ENCODE assay signal across 7 cellular contexts in the genomic region with DNA sequence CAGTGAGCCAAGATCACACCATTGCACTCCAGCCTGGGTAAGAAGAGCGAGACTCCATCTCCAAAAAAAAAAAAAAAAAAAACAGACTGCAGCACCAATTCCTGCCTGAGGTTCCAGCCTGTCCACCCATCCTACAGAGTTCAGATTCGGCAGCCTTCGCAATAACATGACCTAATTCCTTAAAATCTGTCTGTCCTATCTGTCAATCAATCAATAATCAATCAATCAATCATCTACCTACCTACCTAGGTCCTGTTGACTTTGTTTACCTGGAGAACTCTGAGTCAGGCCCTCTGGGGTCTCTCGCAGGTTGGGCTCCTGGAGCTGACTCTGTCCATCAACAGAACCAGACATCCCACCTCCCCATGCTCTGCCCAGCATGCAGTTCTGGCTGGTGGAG.
"Had no signal": no experiment of that assay in that cellular context is flagged by ENCODE, and none has a peak within 500 bp of the region (broad histone marks: within the 10 kb centered on the region; RNA-seq: fewer than 3 reads in every experiment).

No MANE protein-coding gene starts in this region.

- H3K27ac Mint-ChIP-seq: GM23338, HFFc6 had no signal

- ATAC-seq: GM23338, HepG2 had no signal

- H3K36me3 Mint-ChIP-seq: IgD-negative memory B cell had no signal

- H3K27ac ChIP-seq: HL-60 had no signal

- H3K4me2 ChIP-seq: GM23338 had no signal

- H2AFZ ChIP-seq: GM23338 had no signal

- DNase-seq: H9, HCEC 1CT, HFFc6 had no signal

- H3K4me3 ChIP-seq: GM23338 had no signal

- H3K9me3 Mint-ChIP-seq: GM23338, H9, HFFc6, IgD-negative memory B cell had no signal

- H3K4me3 Mint-ChIP-seq: GM23338, H9, HFFc6, IgD-negative memory B cell had no signal
